ENCODE assay signal across 8 cellular contexts in the genomic region with DNA sequence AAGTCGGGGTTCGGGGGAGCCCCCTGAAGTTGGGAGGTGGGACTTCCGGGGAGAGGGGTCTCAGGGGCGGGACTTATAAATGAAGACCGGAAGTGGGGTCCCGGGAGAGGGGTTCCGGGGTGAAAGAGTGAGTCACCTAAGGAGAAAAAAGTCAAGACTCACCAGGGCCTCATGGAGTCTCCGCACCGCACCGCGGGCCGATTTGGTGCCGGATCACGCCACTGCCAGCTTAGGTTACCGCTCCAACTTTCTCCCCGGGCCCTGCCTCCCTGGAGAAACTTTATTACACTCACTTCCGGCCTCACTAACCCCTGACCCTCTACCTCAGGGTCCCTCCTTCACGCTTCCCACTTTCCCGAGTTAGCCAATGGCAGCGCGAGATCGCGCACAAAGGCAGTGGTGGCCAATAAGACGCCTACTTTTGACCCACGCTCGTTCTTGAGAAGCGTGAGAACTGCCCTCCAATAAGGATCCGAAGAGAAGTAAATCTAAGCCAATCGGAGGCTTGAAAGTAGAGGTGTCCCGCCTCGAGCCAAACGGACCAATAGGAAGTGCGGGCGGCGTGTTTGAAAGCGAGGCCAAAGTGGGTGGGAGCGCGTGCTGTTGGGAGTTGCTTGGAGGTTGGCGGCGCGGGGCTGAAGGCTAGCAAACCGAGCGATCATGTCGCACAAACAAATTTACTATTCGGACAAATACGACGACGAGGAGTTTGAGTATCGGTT. TPM values are rescaled to one million over a fixed set of nuclear protein-coding genes. Genes with fewer than 3 reads are reported as not detected.
DNase-seq lines count a peak whose midpoint lies in the region; ATAC-seq, FAIRE-seq and TF ChIP-seq lines count a peak whose summit lies in the region.

Gene CKS1B (plus strand): TSS at position 596 of the 722 bp plus-strand sequence. CDS start 65 bp downstream, at position 661.

- peak within 1 kb of the TSS; percentile 65 for H3K4me3 ChIP-seq in A549
- H3K4me3 ChIP-seq in iPS-11a (ENCODE audit: low read depth, low read length): peak within 1 kb of the TSS; percentile 68
- H3K4me3 ChIP-seq in skeletal muscle cell (ENCODE audit: low read depth, low read length): peak within 1 kb of the TSS; percentile 72

- CTCF ChIA-PET in A549 (lab: Yijun Ruan, JAX): no interaction called here

- TF ChIP-seq RAD21 in A549 (conservative IDR thresholded peaks at IDR 0.05 in 1 of 2, IDR thresholded peaks at IDR 0.05 in 1 of 2): no peak

- peak; percentile 65 to 77 for ATAC-seq in A549
- ATAC-seq in GM18858 (IDR thresholded peaks at IDR 0.05; ENCODE audit: unreplicated experiment): peak; percentile 74
- ATAC-seq in HG03066 (IDR thresholded peaks at IDR 0.05; ENCODE audit: low read depth, unreplicated experiment): peak; percentile 62

- POLR2A ChIA-PET in A549 (lab: Yijun Ruan, JAX): interaction anchor here (0.6 to 6.3 kb wide), 18 partner anchors 9 to 379 kb away, joined by 3 to 91 read pairs (median 8); partner anchors contain the start of genes ADAM15, FLAD1, LENEP and PBXIP1

- FAIRE-seq in A549 (lab: Jason Lieb, UNC): peak; percentile 46
- peak; percentile 99 for FAIRE-seq in TTC549 (lab: Jason Lieb, UNC)

- no peak for TF ChIP-seq EP300 in A549 (IDR thresholded peaks at IDR 0.05)

- H3K4me2 ChIP-seq in A549: peak within 1 kb of the TSS; percentile 99

- H3K27ac ChIP-seq in A549: peak within 1 kb of the TSS; percentile 98 to 100

- under 1% methylated on average over 49 of the region's 49 CpGs for WGBS in A549 (ENCODE audit: missing lambda C conversion rate)

- DNase-seq in A549 (ENCODE audit: low read depth in 1 of 2, low spot score in 1 of 2) (peak; percentile 99 to 100), NCI-H2107 treated with DMSO at 0.1 percent for 48 hours (lab: John Stamatoyannopoulos, UW; ENCODE audit: unreplicated experiment) (peak; percentile 100), brain pericyte (ENCODE audit: low read depth, low spot score) (peak; percentile 99), skeletal muscle cell (ENCODE audit: low read depth) (peak; percentile 100)

- peaks cover 37% of the 10 kb centered on the region for H3K4me1 ChIP-seq in A549

- TF ChIP-seq POLR2A in A549 (IDR thresholded peaks at IDR 0.05; ENCODE audit: low read length): peak; percentile 24; the same call in 1 of the 2 replicates

- H3K9me3 ChIP-seq in A549: no peaks in the 10 kb centered on the region

- TF ChIP-seq CTCF in A549 (IDR thresholded peaks at IDR 0.05): no peak

TF ChIP-seq in A549, 52 proteins besides CTCF, POLR2A, EP300 and RAD21:
- TF ChIP-seq CEBPB (IDR thresholded peaks at IDR 0.05): no peak
- no peak for TF ChIP-seq MAZ (IDR thresholded peaks at IDR 0.05; ENCODE audit: borderline replicate concordance, low read depth, low read length)
- TF ChIP-seq JUNB (IDR thresholded peaks at IDR 0.05): 0 out of 2 replicates have a peak, but pooled peaks have one; percentile 11
- no peak for TF ChIP-seq CHD4 (IDR thresholded peaks at IDR 0.05; ENCODE audit: borderline replicate concordance)
- no peak for TF ChIP-seq RNF2 (IDR thresholded peaks at IDR 0.05; ENCODE audit: borderline replicate concordance, low read depth)
- TF ChIP-seq FOSB (CRISPR knock-in tag; IDR thresholded peaks at IDR 0.05): peak; percentile 91
- TF ChIP-seq FOSL2 (IDR thresholded peaks at IDR 0.05): peak; percentile 54; the same call in 1 of the 2 replicates
- TF ChIP-seq FOSL2 (CRISPR knock-in tag; IDR thresholded peaks at IDR 0.05): peak; percentile 91
- no peak for TF ChIP-seq HEYL (CRISPR knock-in tag; IDR thresholded peaks at IDR 0.05)
- TF ChIP-seq HMGXB4 (CRISPR knock-in tag; IDR thresholded peaks at IDR 0.05; ENCODE audit: borderline replicate concordance): peak; percentile 20; the same call in 1 of the 2 replicates
- peak; percentile 69 for TF ChIP-seq KDM5A (IDR thresholded peaks at IDR 0.05)
- TF ChIP-seq E2F6 (IDR thresholded peaks at IDR 0.05; ENCODE audit: borderline replicate concordance, low read depth): peak; percentile 85
- no peak for TF ChIP-seq ELK1 (IDR thresholded peaks at IDR 0.05; ENCODE audit: low read depth, low read length)
- TF ChIP-seq MAX (IDR thresholded peaks at IDR 0.05): peak; percentile 96
- TF ChIP-seq TFCP2L1 (CRISPR knock-in tag; IDR thresholded peaks at IDR 0.05): peak; percentile 91
- TF ChIP-seq, protein P1, sequence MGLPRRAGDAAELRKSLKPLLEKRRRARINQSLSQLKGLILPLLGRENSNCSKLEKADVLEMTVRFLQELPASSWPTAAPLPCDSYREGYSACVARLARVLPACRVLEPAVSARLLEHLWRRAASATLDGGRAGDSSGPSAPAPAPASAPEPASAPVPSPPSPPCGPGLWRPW (IDR thresholded peaks at IDR 0.05): no peak
- peak; percentile 72; the same call in 1 of the 2 replicates for TF ChIP-seq RFX5 (IDR thresholded peaks at IDR 0.05)
- TF ChIP-seq HOXB5 (CRISPR knock-in tag; IDR thresholded peaks at IDR 0.05): peak; percentile 71; the same call in 1 of the 2 replicates
- peak; percentile 28 for TF ChIP-seq CHD2 (IDR thresholded peaks at IDR 0.05; ENCODE audit: low read length, partially characterized antibody)
- TF ChIP-seq MYC (IDR thresholded peaks at IDR 0.05; ENCODE audit: borderline replicate concordance, low read length): no peak
- no peak; the same call in 1 of the 2 replicates for TF ChIP-seq PBX3 (IDR thresholded peaks at IDR 0.05)
- peak in 1 of 2 experiments; percentile 47; a peak in 1 of 5 replicates for TF ChIP-seq JUN (IDR thresholded peaks at IDR 0.05)
- TF ChIP-seq TP53 (CRISPR knock-in tag; IDR thresholded peaks at IDR 0.05): no peak
- no peak for TF ChIP-seq HOXB13 (CRISPR knock-in tag; IDR thresholded peaks at IDR 0.05; ENCODE audit: low read depth)
- TF ChIP-seq, protein P2, sequence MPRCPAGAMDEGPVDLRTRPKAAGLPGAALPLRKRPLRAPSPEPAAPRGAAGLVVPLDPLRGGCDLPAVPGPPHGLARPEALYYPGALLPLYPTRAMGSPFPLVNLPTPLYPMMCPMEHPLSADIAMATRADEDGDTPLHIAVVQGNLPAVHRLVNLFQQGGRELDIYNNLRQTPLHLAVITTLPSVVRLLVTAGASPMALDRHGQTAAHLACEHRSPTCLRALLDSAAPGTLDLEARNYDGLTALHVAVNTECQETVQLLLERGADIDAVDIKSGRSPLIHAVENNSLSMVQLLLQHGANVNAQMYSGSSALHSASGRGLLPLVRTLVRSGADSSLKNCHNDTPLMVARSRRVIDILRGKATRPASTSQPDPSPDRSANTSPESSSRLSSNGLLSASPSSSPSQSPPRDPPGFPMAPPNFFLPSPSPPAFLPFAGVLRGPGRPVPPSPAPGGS (IDR thresholded peaks at IDR 0.05): 0 out of 3 replicates have a peak, but pooled peaks have one; percentile 67
- peak; percentile 89 for TF ChIP-seq HOXA7 (CRISPR knock-in tag; IDR thresholded peaks at IDR 0.05)

RNA-seq across cellular contexts. Expression of gene CKS1B, which starts in this region (rescaled TPM):
- 725 and 787 TPM in 2 replicates for polyA plus RNA-seq in A549 (2011; rRNA removed)
- polyA plus RNA-seq in A549 (2012; cell fraction: cytosol; rRNA removed): 882 and 1,176 TPM in 2 replicates
- polyA plus RNA-seq in A549 (2012; cell fraction: nucleus; rRNA removed): 218 and 329 TPM in 2 replicates
- polyA plus RNA-seq in A549 (2017; fragmentation: RNase III; extraction: RNeasy Plus Mini Kit Qiagen cat#74134 plus additional on column Dnase treatment): 345 to 366 TPM (median 356 TPM) in 3 replicates
- 251 and 266 TPM in 2 replicates for polyA minus RNA-seq in A549 (2011; rRNA and poly(A)+ RNA removed)

Comparison
In these comparisons a context has a peak if more than half of its experiments do, and no peak if none do; other contexts are left out.
1. Peak in every context shown above with its lines: DNase-seq, ATAC-seq, H3K4me3 ChIP-seq and H3K27ac ChIP-seq.